Comparison of ENCODE assay signal across 19 cellular contexts in the genomic region with DNA sequence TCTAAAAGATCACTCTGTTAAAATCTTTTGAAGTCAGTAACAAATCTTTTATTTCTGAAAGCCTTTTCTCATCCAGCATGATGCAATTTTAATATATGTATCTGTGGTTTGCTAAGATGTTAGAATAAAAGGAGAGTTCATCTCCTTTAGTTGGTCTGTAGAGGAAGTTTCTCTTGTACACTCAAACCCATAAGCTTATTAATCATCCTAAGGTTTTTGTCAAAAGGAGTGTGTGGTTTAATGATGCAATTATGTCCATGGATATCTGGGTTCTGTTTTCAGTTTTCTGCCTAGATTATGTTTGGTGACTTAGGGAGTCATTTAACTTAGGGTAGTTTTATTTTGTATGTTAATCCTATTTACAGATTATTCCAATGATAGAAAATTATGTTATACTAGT. TPM values are rescaled to one million over a fixed set of nuclear protein-coding genes. Genes with fewer than 3 reads are reported as not detected.
DNase-seq lines count a peak whose midpoint lies in the region; TF ChIP-seq lines count a peak whose summit lies in the region.
"Had no signal": no experiment of that assay in that cellular context is flagged by ENCODE, and none has a peak within 500 bp of the region (broad histone marks: within the 10 kb centered on the region; RNA-seq: fewer than 3 reads in every experiment).

No MANE protein-coding gene starts in this region.

- H3K36me3 Mint-ChIP-seq in immature natural killer cell, result no peaks in the 10 kb centered on the region
- H3K36me3 Mint-ChIP-seq: CD8-positive, alpha-beta memory T cell had no signal

- peaks cover 7% of the 10 kb centered on the region; the same call in 1 of the 2 replicates for H3F3A ChIP-seq in GM23248 (ENCODE audit: insufficient read depth)

- no peak overlapping the region for H3K4me3 Mint-ChIP-seq in immature natural killer cell
- H3K4me3 Mint-ChIP-seq: CD8-positive, alpha-beta memory T cell; T-helper 1 cell treated with Interleukin-12 subunit alpha and Interleukin-12 subunit beta and Interleukin-4 antibody, amounts not matched to agents 30 μg/mL and 1 μg/mL, for 36 hours had no signal

- TF ChIP-seq CTCF in A673 (conservative IDR thresholded peaks at IDR 0.05; ENCODE audit: low read depth, low read length), result no peak
- TF ChIP-seq CTCF in astrocyte of the cerebellum (IDR thresholded peaks at IDR 0.05; ENCODE audit: low read depth, low read length, missing control alignments), result no peak

- H3K4me1 Mint-ChIP-seq in immature natural killer cell, result no peaks in the 10 kb centered on the region
- H3K4me1 Mint-ChIP-seq: CD8-positive, alpha-beta memory T cell had no signal

- H3K27me3 Mint-ChIP-seq in immature natural killer cell (ENCODE audit: low read depth in 3 of 3), result no peaks in the 10 kb centered on the region
- H3K27me3 Mint-ChIP-seq: CD8-positive, alpha-beta memory T cell had no signal

- POLR2A ChIA-PET in A673 (lab: Charles Lee; ENCODE audit: low non-redundant PET), result no interaction called here

- no peaks in the 10 kb centered on the region for H4K20me1 ChIP-seq in GM23248 (ENCODE audit: insufficient read depth)

- H3K9ac ChIP-seq in GM23248, result no peak overlapping the region

- H3K27me3 ChIP-seq in A673 (replicated peaks; ENCODE audit: insufficient read depth, low read depth, low read length, poor library complexity), result no peaks in the 10 kb centered on the region
- no peaks in the 10 kb centered on the region for H3K27me3 ChIP-seq in GM23248 (replicated peaks; ENCODE audit: insufficient read depth)
- H3K27me3 ChIP-seq in MG63, result no peaks in the 10 kb centered on the region

- H3K36me3 ChIP-seq in A673 (ENCODE audit: insufficient read depth, low read length, poor library complexity, severe bottlenecking) (no peaks in the 10 kb centered on the region), GM23248 (ENCODE audit: low read depth) (no peaks in the 10 kb centered on the region), MG63 (no peaks in the 10 kb centered on the region)
- H3K36me3 ChIP-seq: HAP-1 had no signal

- BruUV-seq in A673 (replicated peaks; lab: Mats Ljungman, UMichigan), result no TSS peak

- DNase-seq in A673 (ENCODE audit: low spot score), result peak; percentile 59
- peak; percentile 35 for DNase-seq in GM23248
- DNase-seq in NCI-H226, result peak; percentile 3
- peak; percentile 4 for DNase-seq in astrocyte of the cerebellum (ENCODE audit: low read depth)
- no peak for DNase-seq in immature natural killer cell
- no peak for DNase-seq in MG63
- DNase-seq in NCI-H524 (lab: John Stamatoyannopoulos, UW), result no peak
- DNase-seq: C1 segment of cervical spinal cord; CD8-positive, alpha-beta memory T cell; NCI-H1092; NCI-H1436 treated with DMSO at 0.1 percent for 48 hours; NCI-H2029 treated with DMSO at 0.1 percent for 48 hours; NCI-H2171 treated with DMSO at 0.1 percent for 48 hours; NCI-H446 treated with DMSO at 0.1 percent for 48 hours; NCI-H748 treated with DMSO at 0.1 percent for 48 hours; NK-92 treated with Interleukin-12 subunit alpha and Interleukin-12 subunit beta, amount 100 ng/mL, for 24 hours; PC-9 had no signal

- H3K4me1 ChIP-seq in A673 (ENCODE audit: insufficient read depth, low read length, poor library complexity, severe bottlenecking) (peaks cover 6% of the 10 kb centered on the region), GM23248 (ENCODE audit: insufficient read depth) (peaks cover 9% of the 10 kb centered on the region)
- H3K4me1 ChIP-seq: HAP-1 had no signal

- H3K4me3 ChIP-seq in A673 (ENCODE audit: low read depth, low read length, poor library complexity, severe bottlenecking) (no peak overlapping the region), GM23248 (no peak overlapping the region), astrocyte of the cerebellum (ENCODE audit: low read depth, low read length) (no peak overlapping the region), MG63 (no peak overlapping the region)
- H3K4me3 ChIP-seq: HAP-1, PC-9 had no signal

- CTCF ChIA-PET in A673 (lab: Charles Lee), result no interaction called here

- no peak overlapping the region for H3K27ac Mint-ChIP-seq in immature natural killer cell
- H3K27ac Mint-ChIP-seq: CD8-positive, alpha-beta memory T cell; T-helper 1 cell treated with Interleukin-12 subunit alpha and Interleukin-12 subunit beta and Interleukin-4 antibody, amounts not matched to agents 30 μg/mL and 1 μg/mL, for 36 hours had no signal

- H3K9me3 ChIP-seq in A673 (ENCODE audit: low read depth, low read length, poor library complexity, severe bottlenecking), result no peaks in the 10 kb centered on the region
- H3K9me3 ChIP-seq in GM23248 (ENCODE audit: low read depth), result no peaks in the 10 kb centered on the region
- H3K9me3 ChIP-seq in MG63, result no peaks in the 10 kb centered on the region
- H3K9me3 ChIP-seq: HAP-1 had no signal

- in situ Hi-C loops in GM23248 (cut with MboI), result no loop called here
- in situ Hi-C loops in astrocyte of the cerebellum (cut with HindIII; ENCODE audit: low sequenced_read_pairs), result loop anchor here (5.0 kb wide), 1 partner anchor 78 kb away; no protein-coding TSS in a partner anchor

- H3K79me2 ChIP-seq in GM23248 (ENCODE audit: insufficient read depth), result no peaks in the 10 kb centered on the region

- intact Hi-C loops in A673 (cut with micrococcal nuclease; ENCODE audit: unreplicated experiment), result no loop called here

- peaks cover 1 to 11% (median 4%) of the 10 kb centered on the region in 6 donors for H3K9me3 Mint-ChIP-seq in immature natural killer cell
- H3K9me3 Mint-ChIP-seq: T-helper 1 cell treated with Interleukin-12 subunit alpha and Interleukin-12 subunit beta and Interleukin-4 antibody, amounts not matched to agents 30 μg/mL and 1 μg/mL, for 36 hours had no signal

- H2AFZ ChIP-seq in GM23248, result peak overlapping the region; percentile 11; the same call in 1 of the 2 replicates
- H2AFZ ChIP-seq: PC-9 had no signal

- peak overlapping the region; percentile 10 for H3K4me2 ChIP-seq in GM23248 (ENCODE audit: unreplicated experiment)
- H3K4me2 ChIP-seq: PC-9 had no signal

- H3K27ac ChIP-seq in A673 (ENCODE audit: low read depth, low read length, poor library complexity, severe bottlenecking), result peak overlapping the region; percentile 36
- H3K27ac ChIP-seq in GM23248, result no peak overlapping the region
- H3K27ac ChIP-seq: PC-9 had no signal

- H3K9me2 ChIP-seq in GM23248 (ENCODE audit: insufficient read depth), result no peaks in the 10 kb centered on the region

RNA-seq across cellular contexts. Expression of a gene that starts 52.1 kb away (rescaled TPM):
- 32.8 and 38.9 TPM in 2 replicates for total RNA-seq in A673 (2021)
- total RNA-seq in GM23248 (2014; rRNA removed; shearing (Covaris generic)), result not detected in 2 replicates
- polyA plus RNA-seq in GM23248 (2016; fragmentation: Nextera tagmentation; extraction: Ambion mirVana), result not detected in 2 replicates
- polyA plus RNA-seq in immature natural killer cell, result not detected
- total RNA-seq in MG63 (2014; rRNA removed; shearing (Covaris generic); ENCODE audit: low replicate concordance), result not detected in 2 replicates
- total RNA-seq: CD8-positive, alpha-beta memory T cell; PC-9 had no signal
- polyA plus RNA-seq: CD8-positive, alpha-beta memory T cell had no signal

Comparison
In these comparisons a context has a peak if more than half of its experiments do, and no peak if none do; other contexts are left out.
1. DNase-seq: peak in A673 (single experiment), GM23248 (single experiment), NCI-H226 (single experiment) and astrocyte of the cerebellum (single experiment); none in immature natural killer cell (0 of 3), MG63 (single experiment) and NCI-H524 (0 of 2).
2. RNA of a gene that starts 52.1 kb away (total RNA-seq): 32.8 to 38.9 TPM in A673; not detected in GM23248 and not detected in MG63; every median in the first group is over 10 times any median in the second.